1 cellular context compared by ENCODE assay signal in genomic region chr10:30438016-30438850, GRCh38.
A peak's percentile ranks its signal among the peaks of the same experiment; 100 is the strongest.
TF ChIP-seq lines count a peak whose summit lies in the region.

No MANE protein-coding gene starts in this region.

TF ChIP-seq in HepG2, 621 proteins besides CTCF, POLR2A, EP300 and RAD21 (continued from another document and continues in another):
- TF ChIP-seq ZUFSP (CRISPR knock-in tag; IDR thresholded peaks at IDR 0.05; ENCODE audit: borderline replicate concordance): no peak
- TF ChIP-seq ZNF235 (CRISPR knock-in tag; IDR thresholded peaks at IDR 0.05; ENCODE audit: borderline replicate concordance): no peak
- TF ChIP-seq, protein P1, sequence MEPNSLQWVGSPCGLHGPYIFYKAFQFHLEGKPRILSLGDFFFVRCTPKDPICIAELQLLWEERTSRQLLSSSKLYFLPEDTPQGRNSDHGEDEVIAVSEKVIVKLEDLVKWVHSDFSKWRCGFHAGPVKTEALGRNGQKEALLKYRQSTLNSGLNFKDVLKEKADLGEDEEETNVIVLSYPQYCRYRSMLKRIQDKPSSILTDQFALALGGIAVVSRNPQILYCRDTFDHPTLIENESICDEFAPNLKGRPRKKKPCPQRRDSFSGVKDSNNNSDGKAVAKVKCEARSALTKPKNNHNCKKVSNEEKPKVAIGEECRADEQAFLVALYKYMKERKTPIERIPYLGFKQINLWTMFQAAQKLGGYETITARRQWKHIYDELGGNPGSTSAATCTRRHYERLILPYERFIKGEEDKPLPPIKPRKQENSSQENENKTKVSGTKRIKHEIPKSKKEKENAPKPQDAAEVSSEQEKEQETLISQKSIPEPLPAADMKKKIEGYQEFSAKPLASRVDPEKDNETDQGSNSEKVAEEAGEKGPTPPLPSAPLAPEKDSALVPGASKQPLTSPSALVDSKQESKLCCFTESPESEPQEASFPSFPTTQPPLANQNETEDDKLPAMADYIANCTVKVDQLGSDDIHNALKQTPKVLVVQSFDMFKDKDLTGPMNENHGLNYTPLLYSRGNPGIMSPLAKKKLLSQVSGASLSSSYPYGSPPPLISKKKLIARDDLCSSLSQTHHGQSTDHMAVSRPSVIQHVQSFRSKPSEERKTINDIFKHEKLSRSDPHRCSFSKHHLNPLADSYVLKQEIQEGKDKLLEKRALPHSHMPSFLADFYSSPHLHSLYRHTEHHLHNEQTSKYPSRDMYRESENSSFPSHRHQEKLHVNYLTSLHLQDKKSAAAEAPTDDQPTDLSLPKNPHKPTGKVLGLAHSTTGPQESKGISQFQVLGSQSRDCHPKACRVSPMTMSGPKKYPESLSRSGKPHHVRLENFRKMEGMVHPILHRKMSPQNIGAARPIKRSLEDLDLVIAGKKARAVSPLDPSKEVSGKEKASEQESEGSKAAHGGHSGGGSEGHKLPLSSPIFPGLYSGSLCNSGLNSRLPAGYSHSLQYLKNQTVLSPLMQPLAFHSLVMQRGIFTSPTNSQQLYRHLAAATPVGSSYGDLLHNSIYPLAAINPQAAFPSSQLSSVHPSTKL (CRISPR knock-in tag; IDR thresholded peaks at IDR 0.05): peak; percentile 82
- TF ChIP-seq, protein P2, sequence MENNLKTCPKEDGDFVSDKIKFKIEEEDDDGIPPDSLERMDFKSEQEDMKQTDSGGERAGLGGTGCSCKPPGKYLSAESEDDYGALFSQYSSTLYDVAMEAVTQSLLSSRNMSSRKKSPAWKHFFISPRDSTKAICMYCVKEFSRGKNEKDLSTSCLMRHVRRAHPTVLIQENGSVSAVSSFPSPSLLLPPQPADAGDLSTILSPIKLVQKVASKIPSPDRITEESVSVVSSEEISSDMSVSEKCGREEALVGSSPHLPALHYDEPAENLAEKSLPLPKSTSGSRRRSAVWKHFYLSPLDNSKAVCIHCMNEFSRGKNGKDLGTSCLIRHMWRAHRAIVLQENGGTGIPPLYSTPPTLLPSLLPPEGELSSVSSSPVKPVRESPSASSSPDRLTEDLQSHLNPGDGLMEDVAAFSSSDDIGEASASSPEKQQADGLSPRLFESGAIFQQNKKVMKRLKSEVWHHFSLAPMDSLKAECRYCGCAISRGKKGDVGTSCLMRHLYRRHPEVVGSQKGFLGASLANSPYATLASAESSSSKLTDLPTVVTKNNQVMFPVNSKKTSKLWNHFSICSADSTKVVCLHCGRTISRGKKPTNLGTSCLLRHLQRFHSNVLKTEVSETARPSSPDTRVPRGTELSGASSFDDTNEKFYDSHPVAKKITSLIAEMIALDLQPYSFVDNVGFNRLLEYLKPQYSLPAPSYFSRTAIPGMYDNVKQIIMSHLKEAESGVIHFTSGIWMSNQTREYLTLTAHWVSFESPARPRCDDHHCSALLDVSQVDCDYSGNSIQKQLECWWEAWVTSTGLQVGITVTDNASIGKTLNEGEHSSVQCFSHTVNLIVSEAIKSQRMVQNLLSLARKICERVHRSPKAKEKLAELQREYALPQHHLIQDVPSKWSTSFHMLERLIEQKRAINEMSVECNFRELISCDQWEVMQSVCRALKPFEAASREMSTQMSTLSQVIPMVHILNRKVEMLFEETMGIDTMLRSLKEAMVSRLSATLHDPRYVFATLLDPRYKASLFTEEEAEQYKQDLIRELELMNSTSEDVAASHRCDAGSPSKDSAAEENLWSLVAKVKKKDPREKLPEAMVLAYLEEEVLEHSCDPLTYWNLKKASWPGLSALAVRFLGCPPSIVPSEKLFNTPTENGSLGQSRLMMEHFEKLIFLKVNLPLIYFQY (CRISPR knock-in tag; IDR thresholded peaks at IDR 0.05; ENCODE audit: borderline replicate concordance): no peak
- peak; percentile 99 for TF ChIP-seq SIX1 (CRISPR knock-in tag; IDR thresholded peaks at IDR 0.05; ENCODE audit: borderline replicate concordance)
- no peak for TF ChIP-seq GABPB1 (CRISPR knock-in tag; IDR thresholded peaks at IDR 0.05)
- TF ChIP-seq NFYC (CRISPR knock-in tag; IDR thresholded peaks at IDR 0.05): no peak
- TF ChIP-seq, protein P3, sequence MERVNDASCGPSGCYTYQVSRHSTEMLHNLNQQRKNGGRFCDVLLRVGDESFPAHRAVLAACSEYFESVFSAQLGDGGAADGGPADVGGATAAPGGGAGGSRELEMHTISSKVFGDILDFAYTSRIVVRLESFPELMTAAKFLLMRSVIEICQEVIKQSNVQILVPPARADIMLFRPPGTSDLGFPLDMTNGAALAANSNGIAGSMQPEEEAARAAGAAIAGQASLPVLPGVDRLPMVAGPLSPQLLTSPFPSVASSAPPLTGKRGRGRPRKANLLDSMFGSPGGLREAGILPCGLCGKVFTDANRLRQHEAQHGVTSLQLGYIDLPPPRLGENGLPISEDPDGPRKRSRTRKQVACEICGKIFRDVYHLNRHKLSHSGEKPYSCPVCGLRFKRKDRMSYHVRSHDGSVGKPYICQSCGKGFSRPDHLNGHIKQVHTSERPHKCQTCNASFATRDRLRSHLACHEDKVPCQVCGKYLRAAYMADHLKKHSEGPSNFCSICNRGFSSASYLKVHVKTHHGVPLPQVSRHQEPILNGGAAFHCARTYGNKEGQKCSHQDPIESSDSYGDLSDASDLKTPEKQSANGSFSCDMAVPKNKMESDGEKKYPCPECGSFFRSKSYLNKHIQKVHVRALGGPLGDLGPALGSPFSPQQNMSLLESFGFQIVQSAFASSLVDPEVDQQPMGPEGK (CRISPR knock-in tag; IDR thresholded peaks at IDR 0.05): peak; percentile 45; the same call in 1 of the 2 replicates
- no peak for TF ChIP-seq ATRX (CRISPR knock-in tag; IDR thresholded peaks at IDR 0.05; ENCODE audit: borderline replicate concordance)
- TF ChIP-seq ZNF652 (CRISPR knock-in tag; IDR thresholded peaks at IDR 0.05; ENCODE audit: borderline replicate concordance, low read depth): no peak
- TF ChIP-seq, protein P4, sequence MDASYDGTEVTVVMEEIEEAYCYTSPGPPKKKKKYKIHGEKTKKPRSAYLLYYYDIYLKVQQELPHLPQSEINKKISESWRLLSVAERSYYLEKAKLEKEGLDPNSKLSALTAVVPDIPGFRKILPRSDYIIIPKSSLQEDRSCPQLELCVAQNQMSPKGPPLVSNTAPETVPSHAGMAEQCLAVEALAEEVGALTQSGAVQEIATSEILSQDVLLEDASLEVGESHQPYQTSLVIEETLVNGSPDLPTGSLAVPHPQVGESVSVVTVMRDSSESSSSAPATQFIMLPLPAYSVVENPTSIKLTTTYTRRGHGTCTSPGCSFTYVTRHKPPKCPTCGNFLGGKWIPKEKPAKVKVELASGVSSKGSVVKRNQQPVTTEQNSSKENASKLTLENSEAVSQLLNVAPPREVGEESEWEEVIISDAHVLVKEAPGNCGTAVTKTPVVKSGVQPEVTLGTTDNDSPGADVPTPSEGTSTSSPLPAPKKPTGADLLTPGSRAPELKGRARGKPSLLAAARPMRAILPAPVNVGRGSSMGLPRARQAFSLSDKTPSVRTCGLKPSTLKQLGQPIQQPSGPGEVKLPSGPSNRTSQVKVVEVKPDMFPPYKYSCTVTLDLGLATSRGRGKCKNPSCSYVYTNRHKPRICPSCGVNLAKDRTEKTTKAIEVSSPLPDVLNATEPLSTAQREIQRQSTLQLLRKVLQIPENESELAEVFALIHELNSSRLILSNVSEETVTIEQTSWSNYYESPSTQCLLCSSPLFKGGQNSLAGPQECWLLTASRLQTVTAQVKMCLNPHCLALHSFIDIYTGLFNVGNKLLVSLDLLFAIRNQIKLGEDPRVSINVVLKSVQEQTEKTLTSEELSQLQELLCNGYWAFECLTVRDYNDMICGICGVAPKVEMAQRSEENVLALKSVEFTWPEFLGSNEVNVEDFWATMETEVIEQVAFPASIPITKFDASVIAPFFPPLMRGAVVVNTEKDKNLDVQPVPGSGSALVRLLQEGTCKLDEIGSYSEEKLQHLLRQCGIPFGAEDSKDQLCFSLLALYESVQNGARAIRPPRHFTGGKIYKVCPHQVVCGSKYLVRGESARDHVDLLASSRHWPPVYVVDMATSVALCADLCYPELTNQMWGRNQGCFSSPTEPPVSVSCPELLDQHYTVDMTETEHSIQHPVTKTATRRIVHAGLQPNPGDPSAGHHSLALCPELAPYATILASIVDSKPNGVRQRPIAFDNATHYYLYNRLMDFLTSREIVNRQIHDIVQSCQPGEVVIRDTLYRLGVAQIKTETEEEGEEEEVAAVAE (CRISPR knock-in tag; IDR thresholded peaks at IDR 0.05; ENCODE audit: borderline replicate concordance): 0 out of 2 replicates have a peak, but pooled peaks have one; percentile 39
- peak; percentile 48 for TF ChIP-seq ARNTL (CRISPR knock-in tag; IDR thresholded peaks at IDR 0.05)
- 0 out of 2 replicates have a peak, but pooled peaks have one; percentile 47 for TF ChIP-seq MEIS1 (CRISPR knock-in tag; IDR thresholded peaks at IDR 0.05; ENCODE audit: borderline replicate concordance)
- peak; percentile 69; the same call in 1 of the 2 replicates for TF ChIP-seq RERE (CRISPR knock-in tag; IDR thresholded peaks at IDR 0.05; ENCODE audit: low read depth)
- peak; percentile 75; the same call in 1 of the 2 replicates for TF ChIP-seq TARDBP (CRISPR knock-in tag; IDR thresholded peaks at IDR 0.05)
- TF ChIP-seq ZFP1 (CRISPR knock-in tag; IDR thresholded peaks at IDR 0.05): 0 out of 2 replicates have a peak, but pooled peaks have one; percentile 15
- 0 out of 2 replicates have a peak, but pooled peaks have one; percentile 58 for TF ChIP-seq POGK (CRISPR knock-in tag; conservative IDR thresholded peaks at IDR 0.05)
- peak; percentile 45; the same call in 1 of the 2 replicates for TF ChIP-seq TGIF2 (CRISPR knock-in tag; IDR thresholded peaks at IDR 0.05)
- TF ChIP-seq FOXP1 (IDR thresholded peaks at IDR 0.05): no peak
- peak; percentile 84; the same call in 1 of the 2 replicates for TF ChIP-seq FOXP1 (CRISPR knock-in tag; IDR thresholded peaks at IDR 0.05)
- 0 out of 2 replicates have a peak, but pooled peaks have one; percentile 55 for TF ChIP-seq IRF2 (CRISPR knock-in tag; IDR thresholded peaks at IDR 0.05)
- TF ChIP-seq ZNF331 (CRISPR knock-in tag; IDR thresholded peaks at IDR 0.05): peak; percentile 42; the same call in 1 of the 2 replicates
- TF ChIP-seq ATM (IDR thresholded peaks at IDR 0.05; ENCODE audit: borderline replicate concordance): no peak
- no peak for TF ChIP-seq POLR2G (IDR thresholded peaks at IDR 0.05; ENCODE audit: low read depth, low read length)
- TF ChIP-seq ISL2 (CRISPR knock-in tag; IDR thresholded peaks at IDR 0.05): peak; percentile 89
- peak; percentile 55; the same call in 1 of the 2 replicates for TF ChIP-seq FOXK2 (IDR thresholded peaks at IDR 0.05)
- no peak for TF ChIP-seq NPAS2 (CRISPR knock-in tag; IDR thresholded peaks at IDR 0.05; ENCODE audit: borderline replicate concordance)
- TF ChIP-seq CCAR2 (optimal IDR thresholded peaks at IDR 0.05; ENCODE audit: low read depth, low read length): no peak
